8 cellular contexts compared by ENCODE assay signal in genomic region chr18:79378416-79379250, GRCh38. TPM values are rescaled to one million over a fixed set of nuclear protein-coding genes. Genes with fewer than 3 reads are reported as not detected.
DNase-seq lines count a peak whose midpoint lies in the region; ATAC-seq and TF ChIP-seq lines count a peak whose summit lies in the region.

No MANE protein-coding gene starts in this region.

- no peaks in the 10 kb centered on the region for H3K9me3 Mint-ChIP-seq in glutamatergic neuron (ENCODE audit: unreplicated experiment)

- H3K27ac ChIP-seq in PC-9 (no peak overlapping the region), osteoblast (ENCODE audit: low read depth, low read length) (no peak overlapping the region), tibial nerve (peak overlapping the region in 3 of 4 donors; percentile 7 to 76 (median 11))

- H3K9me2 ChIP-seq in PC-9 (ENCODE audit: insufficient read depth): no peaks in the 10 kb centered on the region

- intact Hi-C loops in PC-9 (cut with micrococcal nuclease; ENCODE audit: unreplicated experiment): loop anchor here (1.0 kb wide), 2 partner anchors 150 to 266 kb away; no protein-coding TSS in a partner anchor

- no peak overlapping the region for H3K27ac Mint-ChIP-seq in glutamatergic neuron (ENCODE audit: unreplicated experiment)

- H3K27me3 ChIP-seq in PC-9 (ENCODE audit: insufficient read depth, low read depth) (peaks cover 20% of the 10 kb centered on the region), osteoblast (ENCODE audit: insufficient read depth, low read length) (peaks cover 3% of the 10 kb centered on the region), tibial nerve (no peaks in the 10 kb centered on the region)

- H3K27me3 Mint-ChIP-seq in glutamatergic neuron (ENCODE audit: unreplicated experiment): peaks cover 2% of the 10 kb centered on the region

- H4K20me1 ChIP-seq in PC-9 (ENCODE audit: insufficient read depth) (no peaks in the 10 kb centered on the region; the same call in 1 of the 2 replicates), osteoblast (ENCODE audit: insufficient read depth, low read length) (peaks cover 2% of the 10 kb centered on the region)

- TF ChIP-seq CTCF in PC-9 (conservative IDR thresholded peaks at IDR 0.05) (peak; percentile 90), glutamatergic neuron (IDR thresholded peaks at IDR 0.05; ENCODE audit: partially characterized antibody, unreplicated experiment) (peak; percentile 94), osteoblast (IDR thresholded peaks at IDR 0.05; ENCODE audit: extremely low read depth, low read depth, low read length) (peak; percentile 90), tibial nerve (IDR thresholded peaks at IDR 0.05) (peak; percentile 93 to 99 (median 98))

- ATAC-seq in HG03095 (IDR thresholded peaks at IDR 0.05; ENCODE audit: unreplicated experiment): peak; percentile 53

- no peaks in the 10 kb centered on the region for H3F3A ChIP-seq in PC-9 (ENCODE audit: insufficient read depth, low read depth)

- no peak overlapping the region for H3K4me3 ChIP-seq in PC-9
- no peak overlapping the region for H3K4me3 ChIP-seq in osteoblast (ENCODE audit: insufficient read depth, low read length)
- no peak overlapping the region for H3K4me3 ChIP-seq in tibial nerve

- H3K9me3 ChIP-seq in PC-9 (ENCODE audit: insufficient read depth, low read depth) (no peaks in the 10 kb centered on the region), osteoblast (ENCODE audit: low read depth, low read length) (no peaks in the 10 kb centered on the region), tibial nerve (no peaks in the 10 kb centered on the region)

- DNase-seq in DMS153 treated with DMSO at 0.1 percent for 48 hours (lab: John Stamatoyannopoulos, UW; ENCODE audit: unreplicated experiment): peak; percentile 22
- no peak for DNase-seq in DMS153 (lab: John Stamatoyannopoulos, UW)
- DNase-seq in PC-9: peak in 1 of 2 experiments; percentile 70
- peak; percentile 51 to 78 (median 74) for DNase-seq in activated naive CD4-positive, alpha-beta T cell (lab: John Stamatoyannopoulos, UW)
- peak; percentile 91 for DNase-seq in glutamatergic neuron
- DNase-seq in osteoblast (ENCODE audit: insufficient read length, low spot score, missing footprints): peak; percentile 99
- DNase-seq in tibial nerve (ENCODE audit: low spot score in 2 of 2): peak in 1 of 2 donors; percentile 81

- no TSS peak for BruUV-seq in PC-9 (replicated peaks; lab: Mats Ljungman, UMichigan)

- H3K4me1 ChIP-seq in PC-9 (replicated peaks; ENCODE audit: insufficient read depth): no peaks in the 10 kb centered on the region
- no peaks in the 10 kb centered on the region for H3K4me1 ChIP-seq in osteoblast (ENCODE audit: insufficient read depth, low read length)
- peaks cover 0 to 13% (median 0%) of the 10 kb centered on the region in 4 donors for H3K4me1 ChIP-seq in tibial nerve

- no peak for TF ChIP-seq POLR2A in tibial nerve (IDR thresholded peaks at IDR 0.05)

- H3K36me3 ChIP-seq in PC-9 (ENCODE audit: low read depth) (no peaks in the 10 kb centered on the region), osteoblast (ENCODE audit: insufficient read depth, low read length) (no peaks in the 10 kb centered on the region), tibial nerve (peaks cover 0 to 32% (median 0%) of the 10 kb centered on the region in 3 donors)

- WGBS in tibial nerve, 2 donors: 40 to 69% methylated on average over 29 to 48 of the region's 49 CpGs

- H3K4me2 ChIP-seq in PC-9 (peak overlapping the region; percentile 29; the same call in 1 of the 2 replicates), osteoblast (ENCODE audit: insufficient read depth, low read length) (peak overlapping the region; percentile 46)

- POLR2A ChIA-PET in PC-9 (lab: Charles Lee; ENCODE audit: unreplicated experiment): no interaction called here

- H3K4me3 Mint-ChIP-seq in glutamatergic neuron (ENCODE audit: unreplicated experiment): no peak overlapping the region

- H3K79me2 ChIP-seq in PC-9 (ENCODE audit: low read depth): no peaks in the 10 kb centered on the region
- no peaks in the 10 kb centered on the region for H3K79me2 ChIP-seq in osteoblast (ENCODE audit: insufficient read depth, low read length)

- H3K36me3 Mint-ChIP-seq in glutamatergic neuron (ENCODE audit: unreplicated experiment): no peaks in the 10 kb centered on the region

- CTCF ChIA-PET in PC-9 (lab: Charles Lee): no interaction called here

- H3K4me1 Mint-ChIP-seq in glutamatergic neuron (ENCODE audit: low read depth, unreplicated experiment): no peaks in the 10 kb centered on the region

- peak in 1 of 2 donors; percentile 65 for TF ChIP-seq EP300 in tibial nerve (IDR thresholded peaks at IDR 0.05)

- no peak overlapping the region for H2AFZ ChIP-seq in PC-9
- H2AFZ ChIP-seq in osteoblast (ENCODE audit: low read length): peak overlapping the region; percentile 75

RNA-seq across cellular contexts. Expression of gene NFATC1, which starts 17.1 kb away (rescaled TPM):
- total RNA-seq in PC-9 (2021) (2.6 and 2.9 TPM in 2 replicates), glutamatergic neuron (ENCODE audit: unreplicated experiment) (5.3 TPM), osteoblast (5.3 and 6.2 TPM in 2 replicates), tibial nerve (10 to 100 TPM; 33.7 to 48.6 (median 37.8) TPM)

Comparison
In these comparisons a context has a peak if more than half of its experiments do, and no peak if none do; other contexts are left out.
1. H3K27ac ChIP-seq: peak in tibial nerve (3 of 4); none in PC-9 (single experiment) and osteoblast (single experiment).
2. Peak in every context shown above with its lines, with median percentiles within 50 percentile points of each other: CTCF ChIP-seq.